Comparison of ENCODE assay signal across 18 cellular contexts in the genomic region with DNA sequence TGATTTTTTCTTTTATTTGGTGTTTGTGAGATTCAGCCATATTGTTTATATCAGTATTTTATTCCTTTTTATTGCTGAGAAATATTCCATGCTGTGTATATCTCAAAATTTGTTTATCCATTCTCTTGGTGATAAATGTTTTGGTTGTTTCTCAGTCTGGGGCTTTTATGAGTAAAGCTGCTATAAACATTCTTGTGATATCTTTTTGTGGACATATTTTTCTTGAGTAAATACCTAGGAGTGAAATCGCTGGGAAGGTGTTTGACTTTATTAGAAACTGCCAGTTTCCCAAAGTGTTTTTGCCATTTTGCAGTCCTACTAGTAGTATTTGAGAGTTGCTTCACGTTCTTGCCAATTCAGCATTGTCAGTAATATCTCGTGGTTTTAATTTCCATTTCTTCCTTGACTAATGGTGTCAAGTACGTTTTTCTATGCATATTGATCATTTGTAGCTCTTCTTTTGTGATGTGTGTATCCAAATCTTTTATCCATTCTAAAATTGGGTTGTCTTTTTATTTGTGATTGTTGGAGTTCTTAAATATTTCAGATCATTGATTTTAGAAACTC. TPM values are rescaled to one million over a fixed set of nuclear protein-coding genes. Genes with fewer than 3 reads are reported as not detected.
DNase-seq lines count a peak whose midpoint lies in the region; ATAC-seq, FAIRE-seq and TF ChIP-seq lines count a peak whose summit lies in the region.
"Had no signal": no experiment of that assay in that cellular context is flagged by ENCODE, and none has a peak within 500 bp of the region (broad histone marks: within the 10 kb centered on the region; RNA-seq: fewer than 3 reads in every experiment).

No MANE protein-coding gene starts in this region.

- H3K4me3 Mint-ChIP-seq in natural killer cell (no peak overlapping the region), glutamatergic neuron (ENCODE audit: unreplicated experiment) (no peak overlapping the region)
- no peak overlapping the region for H3K4me3 Mint-ChIP-seq in natural killer cell treated with Interleukin-12 subunit alpha and Interleukin-12 subunit beta and Interleukin-15 and Interleukin-18, amount 100 ng/mL, for 72 hours
- H3K4me3 Mint-ChIP-seq in activated T-helper 17 cell treated with anti-CD3 and anti-CD28 coated beads, Interleukin-2, amount 50 U/mL, for 72 hours: no peak overlapping the region
- H3K4me3 Mint-ChIP-seq: H9 had no signal

- H3K9ac ChIP-seq in kidney (ENCODE audit: low read length in 2 of 2): no peak overlapping the region

- H3K4me1 Mint-ChIP-seq in natural killer cell (peaks cover 6 to 27% of the 10 kb centered on the region in 2 donors), glutamatergic neuron (ENCODE audit: low read depth, unreplicated experiment) (no peaks in the 10 kb centered on the region)
- H3K4me1 Mint-ChIP-seq in natural killer cell treated with Interleukin-12 subunit alpha and Interleukin-12 subunit beta and Interleukin-15 and Interleukin-18, amount 100 ng/mL, for 72 hours (ENCODE audit: low read depth in 2 of 2): peaks cover 6 to 13% of the 10 kb centered on the region in 2 donors
- H3K4me1 Mint-ChIP-seq in activated T-helper 17 cell treated with anti-CD3 and anti-CD28 coated beads, Interleukin-2, amount 50 U/mL, for 72 hours: no peaks in the 10 kb centered on the region
- H3K4me1 Mint-ChIP-seq: H9 had no signal

- H3K4me3 ChIP-seq in kidney (ENCODE audit: low read length in 2 of 2): no peak overlapping the region

- no peaks in the 10 kb centered on the region for H3K9me3 ChIP-seq in kidney (ENCODE audit: control insufficient read depth in 1 of 2, low read length in 2 of 2)

- intact Hi-C loops in natural killer cell (cut with micrococcal nuclease): no loop called here
- intact Hi-C loops in kidney (cut with DNase I): no loop called here

- DNase-seq in natural killer cell: no peak
- DNase-seq in natural killer cell treated with Interleukin-12 subunit alpha and Interleukin-12 subunit beta and Interleukin-15 and Interleukin-18, amount 100 ng/mL, for 72 hours (ENCODE audit: low spot score): no peak
- DNase-seq in glutamatergic neuron: no peak
- DNase-seq in kidney: no peak
- no peak for DNase-seq in NCI-H1930 (lab: John Stamatoyannopoulos, UW)
- DNase-seq: ACHN; Calu3; CD4-positive, alpha-beta memory T cell; DMS79 treated with DMSO at 0.1 percent for 48 hours; GF-D8; H9 had no signal

- H3K27ac Mint-ChIP-seq in natural killer cell: peak overlapping the region; percentile 9 to 77
- H3K27ac Mint-ChIP-seq in natural killer cell treated with Interleukin-12 subunit alpha and Interleukin-12 subunit beta and Interleukin-15 and Interleukin-18, amount 100 ng/mL, for 72 hours: no peak overlapping the region
- peak overlapping the region; percentile 50 for H3K27ac Mint-ChIP-seq in activated T-helper 17 cell treated with anti-CD3 and anti-CD28 coated beads, Interleukin-2, amount 50 U/mL, for 72 hours
- H3K27ac Mint-ChIP-seq in glutamatergic neuron (ENCODE audit: unreplicated experiment): peak overlapping the region; percentile 57

- no peak for TF ChIP-seq CTCF in natural killer cell (IDR thresholded peaks at IDR 0.05)
- TF ChIP-seq CTCF in glutamatergic neuron (IDR thresholded peaks at IDR 0.05; ENCODE audit: partially characterized antibody, unreplicated experiment): no peak
- no peak for TF ChIP-seq CTCF in kidney (IDR thresholded peaks at IDR 0.05; ENCODE audit: borderline replicate concordance, extremely low read depth, insufficient read depth)

- H3K27ac ChIP-seq in kidney (ENCODE audit: low read depth in 2 of 2, low read length in 2 of 2): no peak overlapping the region
- H3K27ac ChIP-seq: C4-2B had no signal

- no peaks in the 10 kb centered on the region for H3K9me3 Mint-ChIP-seq in natural killer cell
- H3K9me3 Mint-ChIP-seq in natural killer cell treated with Interleukin-12 subunit alpha and Interleukin-12 subunit beta and Interleukin-15 and Interleukin-18, amount 100 ng/mL, for 72 hours: no peaks in the 10 kb centered on the region
- no peaks in the 10 kb centered on the region for H3K9me3 Mint-ChIP-seq in activated T-helper 17 cell treated with anti-CD3 and anti-CD28 coated beads, Interleukin-2, amount 50 U/mL, for 72 hours
- H3K9me3 Mint-ChIP-seq in glutamatergic neuron (ENCODE audit: unreplicated experiment): peaks cover 6% of the 10 kb centered on the region
- H3K9me3 Mint-ChIP-seq: IgD-negative memory B cell had no signal

- peaks cover 29% of the 10 kb centered on the region for H3K36me3 Mint-ChIP-seq in natural killer cell
- H3K36me3 Mint-ChIP-seq in natural killer cell treated with Interleukin-12 subunit alpha and Interleukin-12 subunit beta and Interleukin-15 and Interleukin-18, amount 100 ng/mL, for 72 hours: peaks cover 21% of the 10 kb centered on the region
- peaks cover 90% of the 10 kb centered on the region for H3K36me3 Mint-ChIP-seq in activated T-helper 17 cell treated with anti-CD3 and anti-CD28 coated beads, Interleukin-2, amount 50 U/mL, for 72 hours (ENCODE audit: low read depth)
- H3K36me3 Mint-ChIP-seq in glutamatergic neuron (ENCODE audit: unreplicated experiment): peaks cover 27% of the 10 kb centered on the region

- no peak for FAIRE-seq in kidney (lab: Jason Lieb, UNC)
- FAIRE-seq: GM19239, H1, HTR-8/SVneo had no signal

- H3K27me3 Mint-ChIP-seq in natural killer cell (ENCODE audit: low read depth in 2 of 2) (no peaks in the 10 kb centered on the region), glutamatergic neuron (ENCODE audit: unreplicated experiment) (peaks cover 1% of the 10 kb centered on the region)
- H3K27me3 Mint-ChIP-seq in natural killer cell treated with Interleukin-12 subunit alpha and Interleukin-12 subunit beta and Interleukin-15 and Interleukin-18, amount 100 ng/mL, for 72 hours: no peaks in the 10 kb centered on the region
- no peaks in the 10 kb centered on the region for H3K27me3 Mint-ChIP-seq in activated T-helper 17 cell treated with anti-CD3 and anti-CD28 coated beads, Interleukin-2, amount 50 U/mL, for 72 hours
- H3K27me3 Mint-ChIP-seq: CD4-positive, alpha-beta memory T cell; IgD-negative memory B cell had no signal

- ATAC-seq in natural killer cell: no peak
- no peak for ATAC-seq in natural killer cell treated with Interleukin-12 subunit alpha and Interleukin-12 subunit beta and Interleukin-15 and Interleukin-18, amount 100 ng/mL, for 72 hours
- no peak for ATAC-seq in activated T-helper 17 cell treated with anti-CD3 and anti-CD28 coated beads, Interleukin-2, amount 50 U/mL, for 72 hours (replicated peaks)
- no peak for ATAC-seq in activated CD4-positive, CD25-positive, alpha-beta regulatory T cell treated with anti-CD3 and anti-CD28 coated beads, Interleukin-2, amount 50 U/mL, for 24 hours

- peaks cover 7 to 19% of the 10 kb centered on the region in 2 donors for H3K36me3 ChIP-seq in kidney (ENCODE audit: control insufficient read depth in 1 of 2, insufficient read depth in 2 of 2, low read length in 2 of 2)

- H3K4me1 ChIP-seq in kidney (ENCODE audit: control insufficient read depth in 1 of 2, insufficient read depth in 1 of 2, low read depth in 1 of 2, low read length in 2 of 2): peaks cover 0 to 6% of the 10 kb centered on the region in 2 donors

RNA-seq across cellular contexts. Expression of gene DYNLRB1, which starts 31.1 kb away (rescaled TPM):
- total RNA-seq in natural killer cell: 10 to 100 TPM; 58.7 to 65.5 (median 61.4) TPM
- 100 to 1,000 TPM in 1 of 2 donors, 10 to 100 TPM in 1; 71.4 to 120 TPM for total RNA-seq in natural killer cell treated with Interleukin-12 subunit alpha and Interleukin-12 subunit beta and Interleukin-15 and Interleukin-18, amount 100 ng/mL, for 72 hours
- total RNA-seq in activated T-helper 17 cell treated with anti-CD3 and anti-CD28 coated beads, Interleukin-2, amount 50 U/mL, for 72 hours: 10 to 100 TPM; 72.0 to 85.0 TPM
- total RNA-seq in glutamatergic neuron (ENCODE audit: unreplicated experiment): 185 TPM
- total RNA-seq in kidney: 185 TPM
- polyA plus RNA-seq in kidney (ENCODE audit: insufficient read depth, low read depth, low replicate concordance): 676 TPM

Comparison
In these comparisons a context has a peak if more than half of its experiments do, and no peak if none do; other contexts are left out.
1. H3K27ac Mint-ChIP-seq: peak in natural killer cell (2 of 2), activated T-helper 17 cell treated with anti-CD3 and anti-CD28 coated beads, Interleukin-2, amount 50 U/mL, for 72 hours (single experiment) and glutamatergic neuron (single experiment); none in natural killer cell treated with Interleukin-12 subunit alpha and Interleukin-12 subunit beta and Interleukin-15 and Interleukin-18, amount 100 ng/mL, for 72 hours (0 of 2).